10 cellular contexts compared by ENCODE assay signal in the genomic region with DNA sequence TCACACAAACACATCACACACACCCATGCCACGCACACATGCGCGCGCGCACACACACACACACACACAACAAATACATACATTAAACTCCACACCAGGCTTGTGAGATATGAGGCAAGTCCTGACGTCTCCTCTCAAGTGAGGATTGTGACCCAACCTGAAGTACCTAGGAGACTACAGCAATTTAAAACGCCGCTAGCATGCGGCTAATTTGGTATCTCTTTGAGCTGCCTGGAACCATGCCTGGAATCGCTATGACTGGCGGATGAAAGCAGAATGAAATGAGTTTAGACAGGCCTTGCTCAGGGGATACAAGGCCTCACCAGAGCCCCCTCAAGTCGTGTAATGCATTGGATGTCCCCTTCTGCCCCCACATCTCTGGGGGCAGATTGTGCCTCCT. TPM values are rescaled to one million over a fixed set of nuclear protein-coding genes. Genes with fewer than 3 reads are reported as not detected.
DNase-seq lines count a peak whose midpoint lies in the region; ATAC-seq and TF ChIP-seq lines count a peak whose summit lies in the region.
"Had no signal": no experiment of that assay in that cellular context is flagged by ENCODE, and none has a peak within 500 bp of the region (broad histone marks: within the 10 kb centered on the region; RNA-seq: fewer than 3 reads in every experiment).

No MANE protein-coding gene starts in this region.

- no peak for ATAC-seq in GM19463 (IDR thresholded peaks at IDR 0.05; ENCODE audit: unreplicated experiment)

- H3K4me1 ChIP-seq in left ventricle myocardium inferior = peaks cover 41% of the 10 kb centered on the region

- no peak overlapping the region for H3K4me3 ChIP-seq in left ventricle myocardium inferior

- no peaks in the 10 kb centered on the region for H3K27me3 ChIP-seq in left ventricle myocardium inferior (ENCODE audit: low read depth)

- H3K9me3 ChIP-seq in left ventricle myocardium inferior (replicated peaks) = no peaks in the 10 kb centered on the region

- intact Hi-C loops in left ventricle myocardium inferior (cut with micrococcal nuclease) = no loop called here

- H3K27ac ChIP-seq in left ventricle myocardium inferior (replicated peaks) = peak overlapping the region; percentile 11

- H3K36me3 ChIP-seq in left ventricle myocardium inferior = no peaks in the 10 kb centered on the region

- no peak for TF ChIP-seq CTCF in left ventricle myocardium inferior (IDR thresholded peaks at IDR 0.05; ENCODE audit: borderline replicate concordance)

- DNase-seq in NCI-H748 (lab: John Stamatoyannopoulos, UW; ENCODE audit: unreplicated experiment) (peak; percentile 4), NCI-H748 treated with DMSO at 0.1 percent for 48 hours (lab: John Stamatoyannopoulos, UW) (no peak), astrocyte of the hippocampus (ENCODE audit: low read depth, low spot score) (peak; percentile 64), left ventricle myocardium inferior (no peak)
- DNase-seq in stimulated activated CD8-positive, alpha-beta memory T cell treated with anti-CD3 and anti-CD28 coated beads, Interleukin-4, amount 100 ng/mL, for 48 hours = peak; percentile 14
- DNase-seq in stimulated activated CD4-positive, alpha-beta T cell treated with anti-CD3 and anti-CD28 coated beads, Interleukin-4, amount 100 ng/mL, for 24 hours = no peak
- DNase-seq in activated effector memory CD4-positive, alpha-beta T cell treated with anti-CD3 and anti-CD28 coated beads, Interleukin-2, amount 50 U/mL, for 16 hours = no peak
- DNase-seq: activated T-cell treated with anti-CD3 and anti-CD28 coated beads, Interleukin-2, amount 50 U/mL, for 24 hours; NCI-H446 treated with DMSO at 0.1 percent for 48 hours had no signal

RNA-seq across cellular contexts. Expression of gene RAB7B, which starts 1.6 kb away (rescaled TPM):
- 1.4 TPM for total RNA-seq in left ventricle myocardium inferior

RNA-seq across cellular contexts. Expression of gene CTSE, which starts 18.9 kb away (rescaled TPM):
- total RNA-seq in left ventricle myocardium inferior = not detected

RNA-seq across cellular contexts. Expression of gene RHEX, which starts 48.2 kb away (rescaled TPM):
- total RNA-seq in left ventricle myocardium inferior = 0.44 TPM

Comparison
In these comparisons a context has a peak if more than half of its experiments do, and no peak if none do; other contexts are left out.
1. DNase-seq: peak in NCI-H748 (single experiment), astrocyte of the hippocampus (single experiment) and stimulated activated CD8-positive, alpha-beta memory T cell treated with anti-CD3 and anti-CD28 coated beads, Interleukin-4, amount 100 ng/mL, for 48 hours (single experiment); none in NCI-H748 treated with DMSO at 0.1 percent for 48 hours (single experiment), left ventricle myocardium inferior (single experiment), stimulated activated CD4-positive, alpha-beta T cell treated with anti-CD3 and anti-CD28 coated beads, Interleukin-4, amount 100 ng/mL, for 24 hours (single experiment) and activated effector memory CD4-positive, alpha-beta T cell treated with anti-CD3 and anti-CD28 coated beads, Interleukin-2, amount 50 U/mL, for 16 hours (single experiment).